In the genomic region with DNA sequence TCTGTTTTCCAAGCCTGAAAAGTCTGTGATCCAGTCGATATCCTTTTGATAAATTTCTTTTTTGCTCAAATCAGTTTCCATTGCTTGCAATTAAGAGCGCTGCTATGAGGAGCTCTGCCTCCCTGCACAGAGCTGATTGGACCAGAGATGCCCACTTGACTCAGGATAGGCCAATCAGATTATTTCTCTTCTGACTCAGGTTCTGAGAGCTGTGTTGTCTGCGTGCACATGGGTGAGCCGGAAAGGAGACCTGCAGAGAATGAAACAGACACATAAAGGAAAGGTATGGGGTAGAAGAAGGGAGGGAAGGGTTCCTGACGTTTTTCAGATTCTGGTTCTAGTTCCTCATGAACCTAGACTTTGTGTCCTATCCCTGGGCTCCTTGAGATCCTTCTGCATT, we compare ENCODE assay signal across 12 cellular contexts. TPM values are rescaled to one million over a fixed set of nuclear protein-coding genes. Genes with fewer than 3 reads are reported as not detected.
A peak's percentile ranks its signal among the peaks of the same experiment; 100 is the strongest.
DNase-seq lines count a peak whose midpoint lies in the region; ATAC-seq and TF ChIP-seq lines count a peak whose summit lies in the region.
"Had no signal": no experiment of that assay in that cellular context is flagged by ENCODE, and none has a peak within 500 bp of the region (broad histone marks: within the 10 kb centered on the region; RNA-seq: fewer than 3 reads in every experiment).

No MANE protein-coding gene starts in this region.

- no peak overlapping the region for H3K4me3 ChIP-seq in smooth muscle cell

- H3K4me1 ChIP-seq in smooth muscle cell (ENCODE audit: low read depth) = no peaks in the 10 kb centered on the region

- H4K20me1 ChIP-seq in smooth muscle cell (ENCODE audit: low read depth) = no peaks in the 10 kb centered on the region

- 76% methylated on average over 5 of the region's 5 CpGs for WGBS in smooth muscle cell (ENCODE audit: low lambda C conversion rate)

- H3K27me3 ChIP-seq in smooth muscle cell (ENCODE audit: low read depth) = no peaks in the 10 kb centered on the region

- no peaks in the 10 kb centered on the region for H3K79me2 ChIP-seq in smooth muscle cell (ENCODE audit: low read depth)

- no peaks in the 10 kb centered on the region for H3F3A ChIP-seq in smooth muscle cell (ENCODE audit: low read depth)

- H2AFZ ChIP-seq in smooth muscle cell (ENCODE audit: low read depth) = no peak overlapping the region

- H3K9ac ChIP-seq in smooth muscle cell (ENCODE audit: low read depth) = no peak overlapping the region

- H3K9me3 ChIP-seq in smooth muscle cell (replicated peaks; ENCODE audit: low read depth) = no peaks in the 10 kb centered on the region

- no peak for TF ChIP-seq CTCF in smooth muscle cell (IDR thresholded peaks at IDR 0.05; ENCODE audit: borderline replicate concordance, insufficient read depth, poor library complexity, severe bottlenecking)

- peak; percentile 100 for ATAC-seq in GM18867 (IDR thresholded peaks at IDR 0.05; ENCODE audit: unreplicated experiment)
- ATAC-seq: activated CD4-positive, CD25-positive, alpha-beta regulatory T cell treated with anti-CD3 and anti-CD28 coated beads, Interleukin-2, amount 50 U/mL, for 24 hours; naive thymus-derived CD4-positive, alpha-beta T cell had no signal

- H3K27ac ChIP-seq in smooth muscle cell (ENCODE audit: low read depth) = no peak overlapping the region

- no peak overlapping the region for H3K4me2 ChIP-seq in smooth muscle cell

- DNase-seq in LoVo (ENCODE audit: low spot score) = peak; percentile 33
- peak; percentile 66 for DNase-seq in RPMI7951 (ENCODE audit: low read depth)
- DNase-seq in iPS-NIHi11 (ENCODE audit: low spot score) = peak; percentile 55
- DNase-seq in smooth muscle cell (lab: John Stamatoyannopoulos, UW; ENCODE audit: unreplicated experiment) = no peak
- DNase-seq in SKM-1 treated with dmso at 0.1 percent for 144 hours (lab: John Stamatoyannopoulos, UW; ENCODE audit: unreplicated experiment) = no peak
- DNase-seq in dermis blood vessel endothelial cell = no peak
- DNase-seq: DMS79; kidney; naive thymus-derived CD4-positive, alpha-beta T cell had no signal

- no peaks in the 10 kb centered on the region for H3K36me3 ChIP-seq in smooth muscle cell (ENCODE audit: low read depth)

RNA-seq across cellular contexts. Expression of a gene that starts 15.8 kb away (rescaled TPM):
- total RNA-seq in RPMI7951 (2014; rRNA removed; shearing (Covaris generic)) = 3.6 and 6.4 TPM in 2 replicates
- total RNA-seq in smooth muscle cell (not detected in 2 replicates), dermis blood vessel endothelial cell (not detected in 2 replicates)
- polyA plus RNA-seq in smooth muscle cell = 1.3 TPM in 1 of 2 replicates, not detected in the other
- total RNA-seq: fibroblast of lung, kidney had no signal
- polyA plus RNA-seq: fibroblast of lung; naive thymus-derived CD4-positive, alpha-beta T cell had no signal

Comparison
In these comparisons a context has a peak if more than half of its experiments do, and no peak if none do; other contexts are left out.
1. DNase-seq: peak in LoVo (single experiment), RPMI7951 (single experiment) and iPS-NIHi11 (single experiment); none in smooth muscle cell (single experiment), SKM-1 treated with dmso at 0.1 percent for 144 hours (single experiment) and dermis blood vessel endothelial cell (single experiment).